ENCODE assay signal across 9 cellular contexts in the genomic region with DNA sequence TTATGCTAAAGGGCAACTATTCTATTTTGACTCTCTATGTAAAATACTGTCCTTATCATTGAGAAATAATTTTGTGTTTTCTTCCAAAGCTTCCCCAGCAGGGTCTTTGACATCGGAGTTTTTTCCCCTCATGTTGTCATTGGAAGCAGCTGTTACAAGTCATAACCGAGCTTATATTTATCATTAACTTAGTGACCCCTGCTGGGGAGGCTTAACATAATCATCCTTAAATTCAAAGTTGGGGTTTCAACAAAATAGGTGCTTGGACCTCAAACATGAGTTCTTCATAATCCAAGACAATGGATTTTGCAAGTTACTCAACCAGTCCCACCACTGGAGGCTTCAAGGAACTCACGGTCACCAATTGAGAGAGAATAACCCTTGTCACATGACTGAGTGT.
DNase-seq lines count a peak whose midpoint lies in the region; ATAC-seq and TF ChIP-seq lines count a peak whose summit lies in the region.
"Had no signal": no experiment of that assay in that cellular context is flagged by ENCODE, and none has a peak within 500 bp of the region (broad histone marks: within the 10 kb centered on the region; RNA-seq: fewer than 3 reads in every experiment).

No MANE protein-coding gene starts in this region.

- CTCF ChIA-PET in activated CD4-positive, alpha-beta memory T cell treated with anti-CD3 and anti-CD28 coated beads for 36 hours (lab: Charles Lee): interaction anchor here (0.7 kb wide), 1 partner anchor 391 kb away, joined by 3 read pairs; no protein-coding TSS in a partner anchor

- H3K36me3 ChIP-seq in gastrocnemius medialis: no peaks in the 10 kb centered on the region

- H3K27me3 ChIP-seq in gastrocnemius medialis: no peaks in the 10 kb centered on the region

- H3K4me1 ChIP-seq in gastrocnemius medialis: no peaks in the 10 kb centered on the region

- POLR2A ChIA-PET in activated CD4-positive, alpha-beta memory T cell treated with anti-CD3 and anti-CD28 coated beads for 36 hours (lab: Charles Lee): no interaction called here

- no peak for ATAC-seq in gastrocnemius medialis

- no peaks in the 10 kb centered on the region for H3K36me3 Mint-ChIP-seq in activated CD4-positive, alpha-beta memory T cell treated with anti-CD3 and anti-CD28 coated beads for 36 hours
- H3K36me3 Mint-ChIP-seq: activated naive CD8-positive, alpha-beta T cell treated with anti-CD3 and anti-CD28 coated beads for 36 hours had no signal

- in situ Hi-C loops in gastrocnemius medialis (cut with MboI; ENCODE audit: low sequenced_read_pairs in 4 of 4): no loop called here

- no peak overlapping the region for H3K27ac Mint-ChIP-seq in activated CD4-positive, alpha-beta memory T cell treated with anti-CD3 and anti-CD28 coated beads for 36 hours
- H3K27ac Mint-ChIP-seq: activated naive CD8-positive, alpha-beta T cell treated with anti-CD3 and anti-CD28 coated beads for 36 hours had no signal

- no peak overlapping the region for H3K4me3 ChIP-seq in gastrocnemius medialis

- no peak for TF ChIP-seq POLR2A in gastrocnemius medialis (IDR thresholded peaks at IDR 0.05)

- H3K27ac ChIP-seq in gastrocnemius medialis: no peak overlapping the region

- DNase-seq in NCI-H2029 treated with DMSO at 0.1 percent for 48 hours (lab: John Stamatoyannopoulos, UW): peak; percentile 16
- no peak for DNase-seq in NCI-H2029 (lab: John Stamatoyannopoulos, UW)
- peak; percentile 30 for DNase-seq in NCI-H345 (lab: John Stamatoyannopoulos, UW)
- DNase-seq in dedifferentiated amniotic fluid mesenchymal stem cell (ENCODE audit: extremely low spot score): peak; percentile 36
- peak; percentile 2 for DNase-seq in stromal cell of bone marrow (ENCODE audit: low read depth)
- DNase-seq in activated CD4-positive, alpha-beta T cell treated with anti-CD3 and anti-CD28 coated beads for 48 hours: no peak
- no peak for DNase-seq in activated CD4-positive, alpha-beta memory T cell treated with anti-CD3 and anti-CD28 coated beads for 36 hours
- no peak for DNase-seq in gastrocnemius medialis
- DNase-seq: activated naive CD8-positive, alpha-beta T cell treated with anti-CD3 and anti-CD28 coated beads for 36 hours had no signal

- no peaks in the 10 kb centered on the region for H3K9me3 Mint-ChIP-seq in activated CD4-positive, alpha-beta memory T cell treated with anti-CD3 and anti-CD28 coated beads for 36 hours

- no peak overlapping the region for H3K4me3 Mint-ChIP-seq in activated CD4-positive, alpha-beta memory T cell treated with anti-CD3 and anti-CD28 coated beads for 36 hours
- H3K4me3 Mint-ChIP-seq: activated naive CD8-positive, alpha-beta T cell treated with anti-CD3 and anti-CD28 coated beads for 36 hours had no signal

- no peak for TF ChIP-seq CTCF in gastrocnemius medialis (IDR thresholded peaks at IDR 0.05 in 4 of 5, conservative IDR thresholded peaks at IDR 0.05 in 1 of 5)

- no peaks in the 10 kb centered on the region for H3K4me1 Mint-ChIP-seq in activated CD4-positive, alpha-beta memory T cell treated with anti-CD3 and anti-CD28 coated beads for 36 hours (ENCODE audit: low read depth)
- H3K4me1 Mint-ChIP-seq: activated naive CD8-positive, alpha-beta T cell treated with anti-CD3 and anti-CD28 coated beads for 36 hours had no signal

- H3K9me3 ChIP-seq in gastrocnemius medialis: no peaks in the 10 kb centered on the region

- intact Hi-C loops in activated CD4-positive, alpha-beta memory T cell treated with anti-CD3 and anti-CD28 coated beads for 36 hours (cut with micrococcal nuclease): no loop called here
- intact Hi-C loops in gastrocnemius medialis (cut with DNase I; ENCODE audit: low total_unique reads): no loop called here

- H3K27me3 Mint-ChIP-seq in activated CD4-positive, alpha-beta memory T cell treated with anti-CD3 and anti-CD28 coated beads for 36 hours: no peaks in the 10 kb centered on the region
- H3K27me3 Mint-ChIP-seq: activated naive CD8-positive, alpha-beta T cell treated with anti-CD3 and anti-CD28 coated beads for 36 hours had no signal

Comparison
In these comparisons a context has a peak if more than half of its experiments do, and no peak if none do; other contexts are left out.
1. DNase-seq: peak in NCI-H2029 treated with DMSO at 0.1 percent for 48 hours (single experiment), NCI-H345 (single experiment), dedifferentiated amniotic fluid mesenchymal stem cell (single experiment) and stromal cell of bone marrow (single experiment); none in NCI-H2029 (single experiment), activated CD4-positive, alpha-beta T cell treated with anti-CD3 and anti-CD28 coated beads for 48 hours (single experiment), activated CD4-positive, alpha-beta memory T cell treated with anti-CD3 and anti-CD28 coated beads for 36 hours (single experiment) and gastrocnemius medialis (0 of 2).